Comparison of ENCODE assay signal across 35 cellular contexts in genomic region chr15:89657691-89658200, GRCh38. TPM values are rescaled to one million over a fixed set of nuclear protein-coding genes. Genes with fewer than 3 reads are reported as not detected.
"Had no signal": no experiment of that assay in that cellular context is flagged by ENCODE, and none has a peak within 500 bp of the region (broad histone marks: within the 10 kb centered on the region; RNA-seq: fewer than 3 reads in every experiment).

No MANE protein-coding gene starts in this region.

- H3K27me3 ChIP-seq: ascending aorta, cardiac muscle cell, MG63 had no signal

- H3K36me3 ChIP-seq: ascending aorta, cardiac muscle cell had no signal

- H3K4me2 ChIP-seq: PC-9 had no signal

- H3K4me3 Mint-ChIP-seq: activated B cell treated with CpG ODN at 0.5 μM for 24 hours; activated CD4-positive, alpha-beta memory T cell treated with anti-CD3 and anti-CD28 coated beads, Interleukin-2, amount 10 ng/mL, durations not matched to agents 7 days and 5 days; activated CD8-positive, alpha-beta memory T cell treated with anti-CD3 and anti-CD28 coated beads, Interleukin-2, amount 10 ng/mL, durations not matched to agents 7 days and 5 days; activated naive CD4-positive, alpha-beta T cell treated with anti-CD3 and anti-CD28 coated beads, Interleukin-2, amount 10 ng/mL, durations not matched to agents 7 days and 5 days; activated naive CD8-positive, alpha-beta T cell; activated naive CD8-positive, alpha-beta T cell treated with anti-CD3 and anti-CD28 coated beads, Interleukin-2, amount 50 U/mL, for 24 hours; central memory CD8-positive, alpha-beta T cell had no signal

- H3K27ac Mint-ChIP-seq: activated B cell treated with CpG ODN at 0.5 μM for 24 hours; activated CD4-positive, alpha-beta memory T cell treated with anti-CD3 and anti-CD28 coated beads, Interleukin-2, amount 10 ng/mL, durations not matched to agents 7 days and 5 days; activated CD8-positive, alpha-beta memory T cell treated with anti-CD3 and anti-CD28 coated beads, Interleukin-2, amount 10 ng/mL, durations not matched to agents 7 days and 5 days; activated naive CD4-positive, alpha-beta T cell treated with anti-CD3 and anti-CD28 coated beads, Interleukin-2, amount 10 ng/mL, durations not matched to agents 7 days and 5 days; activated naive CD8-positive, alpha-beta T cell; activated naive CD8-positive, alpha-beta T cell treated with anti-CD3 and anti-CD28 coated beads, Interleukin-2, amount 50 U/mL, for 24 hours had no signal

- H3K9me3 ChIP-seq: ascending aorta, MG63 had no signal

- H3K4me3 ChIP-seq: ascending aorta, cardiac muscle cell, MG63, PC-9 had no signal

- H3K27ac ChIP-seq: ascending aorta, cardiac muscle cell, PC-9, RWPE1, VCaP had no signal

- H3K36me3 Mint-ChIP-seq: activated CD8-positive, alpha-beta memory T cell treated with anti-CD3 and anti-CD28 coated beads, Interleukin-2, amount 10 ng/mL, durations not matched to agents 7 days and 5 days; activated naive CD4-positive, alpha-beta T cell treated with anti-CD3 and anti-CD28 coated beads, Interleukin-2, amount 10 ng/mL, durations not matched to agents 7 days and 5 days; activated naive CD8-positive, alpha-beta T cell had no signal

- H2AFZ ChIP-seq: PC-9 had no signal

- DNase-seq: activated B cell treated with CpG ODN at 0.5 μM for 24 hours; activated CD4-positive, alpha-beta memory T cell treated with anti-CD3 and anti-CD28 coated beads, Interleukin-2, amount 10 ng/mL, durations not matched to agents 7 days and 5 days; activated CD4-positive, alpha-beta T cell treated with anti-CD3 and anti-CD28 coated beads for 4 hours; activated CD4-positive, CD25-positive, alpha-beta regulatory T cell treated with anti-CD3 and anti-CD28 coated beads, Interleukin-2, amount 50 U/mL, for 72 hours; activated CD8-positive, alpha-beta memory T cell treated with anti-CD3 and anti-CD28 coated beads for 24 hours; activated CD8-positive, alpha-beta memory T cell treated with anti-CD3 and anti-CD28 coated beads, Interleukin-2, amount 10 ng/mL, durations not matched to agents 7 days and 5 days; activated effector memory CD4-positive, alpha-beta T cell treated with Interleukin-2 at 50 U/mL for 16 hours; activated naive CD4-positive, alpha-beta T cell treated with anti-CD3 and anti-CD28 coated beads, Interleukin-2, amount 10 ng/mL, durations not matched to agents 7 days and 5 days; activated naive CD8-positive, alpha-beta T cell treated with anti-CD3 and anti-CD28 coated beads, Interleukin-2, amount 50 U/mL, for 24 hours; activated T-cell treated with anti-CD3 and anti-CD28 coated beads, Interleukin-2, amount 50 U/mL, for 48 hours; amygdala; Kasumi-1; MG63; NCI-H1092; NCI-H1436 treated with DMSO at 0.1 percent for 48 hours; NCI-H1694 treated with DMSO at 0.1 percent for 48 hours; NCI-H2029; NCI-H345; NCI-H524 treated with DMSO at 0.1 percent for 48 hours; NCI-H748 treated with DMSO at 0.1 percent for 48 hours; NK-92 treated with Interleukin-12 subunit alpha and Interleukin-12 subunit beta, amount 100 ng/mL, for 24 hours; PC-9; SIG-M5; SW 1271; T-helper 1 cell; T-helper 2 cell; T-helper 9 cell had no signal

- H3K9me3 Mint-ChIP-seq: activated B cell treated with CpG ODN at 0.5 μM for 24 hours; activated CD4-positive, alpha-beta memory T cell treated with anti-CD3 and anti-CD28 coated beads, Interleukin-2, amount 10 ng/mL, durations not matched to agents 7 days and 5 days; activated naive CD4-positive, alpha-beta T cell treated with anti-CD3 and anti-CD28 coated beads, Interleukin-2, amount 10 ng/mL, durations not matched to agents 7 days and 5 days; activated naive CD8-positive, alpha-beta T cell treated with anti-CD3 and anti-CD28 coated beads, Interleukin-2, amount 50 U/mL, for 24 hours; central memory CD8-positive, alpha-beta T cell had no signal

RNA-seq across cellular contexts. Expression of gene PLIN1, which starts 21.4 kb away (rescaled TPM):
- total RNA-seq: SK-MEL-5 had no signal

RNA-seq across cellular contexts. Expression of gene WDR93, which starts 32.9 kb away (rescaled TPM):
- total RNA-seq: activated CD4-positive, alpha-beta memory T cell treated with anti-CD3 and anti-CD28 coated beads, Interleukin-2, amount 10 ng/mL, durations not matched to agents 7 days and 5 days; activated CD8-positive, alpha-beta memory T cell treated with anti-CD3 and anti-CD28 coated beads, Interleukin-2, amount 10 ng/mL, durations not matched to agents 7 days and 5 days; ascending aorta; Right ventricle myocardium inferior; SK-MEL-5 had no signal
